In the genomic region with DNA sequence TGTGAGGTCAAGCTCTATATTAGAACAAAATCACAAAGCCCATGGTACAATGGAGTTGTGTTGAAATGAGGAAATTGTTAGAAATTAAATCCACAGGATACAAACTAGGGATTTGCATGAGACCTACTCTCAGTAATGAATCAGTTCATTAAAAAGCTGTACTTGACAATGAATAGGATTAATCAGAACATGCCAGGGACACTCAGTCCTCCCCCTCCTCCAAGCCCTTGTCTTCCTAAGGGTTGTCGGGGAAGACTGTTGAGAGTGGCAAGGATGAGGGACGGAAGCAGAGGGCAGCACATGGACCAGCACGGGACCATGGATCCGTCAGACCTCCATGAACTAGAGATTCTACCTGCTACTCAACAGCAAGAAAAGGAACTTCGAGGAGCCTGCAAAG, we compare ENCODE assay signal across 14 cellular contexts. TPM values are rescaled to one million over a fixed set of nuclear protein-coding genes. Genes with fewer than 3 reads are reported as not detected.
A peak's percentile ranks its signal among the peaks of the same experiment; 100 is the strongest.
DNase-seq lines count a peak whose midpoint lies in the region; ATAC-seq and TF ChIP-seq lines count a peak whose summit lies in the region.
"Had no signal": no experiment of that assay in that cellular context is flagged by ENCODE, and none has a peak within 500 bp of the region (broad histone marks: within the 10 kb centered on the region; RNA-seq: fewer than 3 reads in every experiment).

No MANE protein-coding gene starts in this region.

- POLR2A ChIA-PET in activated CD4-positive, alpha-beta T cell treated with anti-CD3 and anti-CD28 coated beads for 36 hours (lab: Charles Lee), result no interaction called here

- no peaks in the 10 kb centered on the region for H3K9me3 Mint-ChIP-seq in activated CD4-positive, alpha-beta T cell treated with anti-CD3 and anti-CD28 coated beads for 36 hours (ENCODE audit: low read depth)
- H3K9me3 Mint-ChIP-seq: H9 had no signal

- peaks cover 100% of the 10 kb centered on the region for H3K4me1 ChIP-seq in KMS-11 (ENCODE audit: low read depth, poor library complexity, severe bottlenecking)

- H3K79me2 ChIP-seq in KMS-11 (ENCODE audit: insufficient read depth, low read depth) (peaks cover 79% of the 10 kb centered on the region), SU-DHL-6 (ENCODE audit: insufficient read depth, low read length) (peaks cover 91% of the 10 kb centered on the region)

- no peaks in the 10 kb centered on the region for H3K9me2 ChIP-seq in SU-DHL-6 (replicated peaks; ENCODE audit: insufficient read depth, low read length)

- H3K4me2 ChIP-seq in KMS-11, result peak overlapping the region; percentile 78
- peak overlapping the region; percentile 84 for H3K4me2 ChIP-seq in SU-DHL-6 (ENCODE audit: low read depth, low read length, poor library complexity, severe bottlenecking)

- H3K36me3 Mint-ChIP-seq in activated CD4-positive, alpha-beta T cell treated with anti-CD3 and anti-CD28 coated beads for 36 hours (ENCODE audit: low read depth), result no peaks in the 10 kb centered on the region

- H3K36me3 ChIP-seq in KMS-11 (ENCODE audit: insufficient read depth), result no peaks in the 10 kb centered on the region
- no peaks in the 10 kb centered on the region for H3K36me3 ChIP-seq in SU-DHL-6 (ENCODE audit: low read length)
- no peaks in the 10 kb centered on the region for H3K36me3 ChIP-seq in MG63
- H3K36me3 ChIP-seq: Peyer's patch had no signal

- TF ChIP-seq CTCF in KMS-11 (conservative IDR thresholded peaks at IDR 0.05; ENCODE audit: low read depth, low read length) (no peak), SU-DHL-6 (IDR thresholded peaks at IDR 0.05; ENCODE audit: insufficient read depth, low read length, poor library complexity, severe bottlenecking) (no peak)

- H3K4me3 Mint-ChIP-seq in activated CD4-positive, alpha-beta T cell treated with anti-CD3 and anti-CD28 coated beads for 36 hours, result no peak overlapping the region
- H3K4me3 Mint-ChIP-seq: H9 had no signal

- H3K27ac ChIP-seq in KMS-11 (peak overlapping the region; percentile 97; the same call in 1 of the 2 replicates), SU-DHL-6 (ENCODE audit: low read depth, low read length) (peak overlapping the region; percentile 95)
- H3K27ac ChIP-seq: Peyer's patch had no signal

- no peak overlapping the region for H3K27ac Mint-ChIP-seq in activated CD4-positive, alpha-beta T cell treated with anti-CD3 and anti-CD28 coated beads for 36 hours
- H3K27ac Mint-ChIP-seq: H9 had no signal

- peak; percentile 60 for DNase-seq in D341Med (ENCODE audit: low spot score)
- DNase-seq in foreskin melanocyte, result peak; percentile 17
- no peak for DNase-seq in MG63
- DNase-seq in activated CD4-positive, alpha-beta T cell treated with anti-CD3 and anti-CD28 coated beads for 36 hours, result no peak
- DNase-seq: DMS 273 treated with DMSO at 0.1 percent for 48 hours, H9, NCI-H187, NCI-H226, Peyer's patch had no signal

- intact Hi-C loops in activated CD4-positive, alpha-beta T cell treated with anti-CD3 and anti-CD28 coated beads for 36 hours (cut with DNase I, micrococcal nuclease), result no loop called here

- H2AFZ ChIP-seq in KMS-11 (ENCODE audit: low read depth) (no peak overlapping the region), SU-DHL-6 (ENCODE audit: low read depth, low read length, severe bottlenecking) (no peak overlapping the region)

- CTCF ChIA-PET in activated CD4-positive, alpha-beta T cell treated with anti-CD3 and anti-CD28 coated beads for 36 hours (lab: Charles Lee), result interaction anchor here (0.5 to 0.8 kb wide), 3 partner anchors 42 to 827 kb away, joined by 3 to 5 read pairs (median 3); no protein-coding TSS in a partner anchor

- no peak overlapping the region for H3K9ac ChIP-seq in KMS-11
- H3K9ac ChIP-seq in SU-DHL-6 (ENCODE audit: low read length), result peak overlapping the region; percentile 19; the same call in 1 of the 2 replicates

- ATAC-seq in HG03139 (IDR thresholded peaks at IDR 0.05; ENCODE audit: unreplicated experiment), result no peak
- ATAC-seq in HG03097 (IDR thresholded peaks at IDR 0.05; ENCODE audit: low FRiP score, unreplicated experiment), result no peak
- no peak for ATAC-seq in activated CD4-positive, alpha-beta T cell treated with anti-CD3 and anti-CD28 coated beads for 36 hours
- ATAC-seq: Right ventricle myocardium inferior had no signal

- no peaks in the 10 kb centered on the region for H3K9me3 ChIP-seq in SU-DHL-6 (ENCODE audit: insufficient read depth, low read length)
- H3K9me3 ChIP-seq in MG63, result no peaks in the 10 kb centered on the region
- H3K9me3 ChIP-seq: Peyer's patch had no signal

- H3K4me1 Mint-ChIP-seq in activated CD4-positive, alpha-beta T cell treated with anti-CD3 and anti-CD28 coated beads for 36 hours, result peaks cover 31% of the 10 kb centered on the region

- H3K27me3 ChIP-seq in KMS-11 (ENCODE audit: insufficient read depth, low read depth) (no peaks in the 10 kb centered on the region), SU-DHL-6 (ENCODE audit: low read length) (no peaks in the 10 kb centered on the region), MG63 (no peaks in the 10 kb centered on the region)
- H3K27me3 ChIP-seq: Peyer's patch had no signal

- peaks cover 4% of the 10 kb centered on the region for H3K27me3 Mint-ChIP-seq in activated CD4-positive, alpha-beta T cell treated with anti-CD3 and anti-CD28 coated beads for 36 hours

- no peaks in the 10 kb centered on the region for H4K20me1 ChIP-seq in KMS-11 (ENCODE audit: insufficient read depth)
- no peaks in the 10 kb centered on the region for H4K20me1 ChIP-seq in SU-DHL-6 (ENCODE audit: low read depth, low read length)

- H3K4me3 ChIP-seq in KMS-11 (IDR thresholded peaks at IDR 0.05; ENCODE audit: insufficient read depth, low read depth, low read length), result no peak overlapping the region
- H3K4me3 ChIP-seq in SU-DHL-6 (ENCODE audit: insufficient read depth, low read length, poor library complexity, severe bottlenecking), result no peak overlapping the region
- no peak overlapping the region for H3K4me3 ChIP-seq in MG63
- H3K4me3 ChIP-seq: Peyer's patch had no signal

- H3F3A ChIP-seq in SU-DHL-6 (ENCODE audit: insufficient read depth), result peaks cover 88% of the 10 kb centered on the region

RNA-seq across cellular contexts. Expression of a gene that starts 39.8 kb away (rescaled TPM):
- total RNA-seq in MG63 (2014; rRNA removed; shearing (Covaris generic); ENCODE audit: low replicate concordance), result 1.7 and 3.8 TPM in 2 replicates
- 1 to 10 TPM; 6.7 to 7.9 TPM for total RNA-seq in activated CD4-positive, alpha-beta T cell treated with anti-CD3 and anti-CD28 coated beads for 36 hours

Comparison
In these comparisons a context has a peak if more than half of its experiments do, and no peak if none do; other contexts are left out.
1. DNase-seq: peak in D341Med (single experiment) and foreskin melanocyte (single experiment); none in MG63 (single experiment) and activated CD4-positive, alpha-beta T cell treated with anti-CD3 and anti-CD28 coated beads for 36 hours (single experiment).